ENCODE assay signal across 13 cellular contexts in genomic region chr12:116376354-116377193, GRCh38.
DNase-seq lines count a peak whose midpoint lies in the region; ATAC-seq, FAIRE-seq and TF ChIP-seq lines count a peak whose summit lies in the region.
"Had no signal": no experiment of that assay in that cellular context is flagged by ENCODE, and none has a peak within 500 bp of the region (broad histone marks: within the 10 kb centered on the region; RNA-seq: fewer than 3 reads in every experiment).

No MANE protein-coding gene starts in this region.

- ATAC-seq in PC-3 (peak; percentile 65), sciatic nerve (no peak)

- peak overlapping the region; percentile 83 for H3K27ac ChIP-seq in ACC112 (ENCODE audit: low read depth, low read length)
- peak overlapping the region; percentile 87 for H3K27ac ChIP-seq in PC-3 (ENCODE audit: low read length)
- H3K27ac ChIP-seq: sigmoid colon, stomach had no signal

- no peaks in the 10 kb centered on the region for H3K9me2 ChIP-seq in PC-3 (replicated peaks; ENCODE audit: low read length)

- peak overlapping the region; percentile 22; the same call in 1 of the 2 replicates for H3K4me3 ChIP-seq in ACC112 (ENCODE audit: low read depth, low read length)
- peak overlapping the region; percentile 47 for H3K4me3 ChIP-seq in PC-3 (ENCODE audit: low read length)
- H3K4me3 ChIP-seq: ascending aorta, sigmoid colon, stomach had no signal

- TF ChIP-seq POLR2A in H54 (IDR thresholded peaks at IDR 0.05; ENCODE audit: low read depth, low read length) = no peak

- peak overlapping the region; percentile 16 for H2AFZ ChIP-seq in ACC112 (ENCODE audit: low read length, unreplicated experiment)
- H2AFZ ChIP-seq in PC-3 (ENCODE audit: low read length) = peak overlapping the region; percentile 55

- no peak for TF ChIP-seq CTCF in PC-3 (conservative IDR thresholded peaks at IDR 0.05; ENCODE audit: low read depth, low read length)

- no peaks in the 10 kb centered on the region for H3K79me2 ChIP-seq in ACC112 (ENCODE audit: control insufficient read depth, insufficient read depth, low read length, unreplicated experiment)
- H3K79me2 ChIP-seq in PC-3 (ENCODE audit: low read length) = no peaks in the 10 kb centered on the region

- peak; percentile 37 for DNase-seq in H54 (ENCODE audit: insufficient read length, low spot score)
- DNase-seq in PC-3 = peak; percentile 96
- DNase-seq in fibroblast of peridontal ligament (ENCODE audit: extremely low read depth) = peak; percentile 82
- no peak for DNase-seq in posterior cingulate gyrus
- DNase-seq in sciatic nerve (ENCODE audit: low spot score) = no peak
- DNase-seq in SKM-1 (lab: John Stamatoyannopoulos, UW; ENCODE audit: unreplicated experiment) = no peak
- no peak for DNase-seq in CD1c-positive myeloid dendritic cell (ENCODE audit: extremely low spot score)
- DNase-seq: activated B cell treated with CpG ODN at 0.5 μM for 24 hours, NCI-H446 treated with DMSO at 0.1 percent for 48 hours, sigmoid colon, stomach had no signal

- no peak for FAIRE-seq in H54 (lab: Jason Lieb, UNC)

- H3F3A ChIP-seq in PC-3 (ENCODE audit: low read length, unreplicated experiment) = peaks cover 6% of the 10 kb centered on the region

- H3K4me1 ChIP-seq in ACC112 (ENCODE audit: control insufficient read depth, insufficient read depth, low read length, unreplicated experiment) (peaks cover 28% of the 10 kb centered on the region), PC-3 (ENCODE audit: insufficient read depth, low read length) (peaks cover 30% of the 10 kb centered on the region)

- BruUV-seq in PC-3 (replicated peaks; lab: Mats Ljungman, UMichigan) = no TSS peak

- H3K36me3 ChIP-seq in ACC112 (ENCODE audit: insufficient read depth, low read length) (no peaks in the 10 kb centered on the region), PC-3 (ENCODE audit: low read depth, low read length) (no peaks in the 10 kb centered on the region)
- H3K36me3 ChIP-seq: ascending aorta, sigmoid colon, stomach had no signal

- peak overlapping the region; percentile 77 for H3K4me2 ChIP-seq in PC-3 (ENCODE audit: low read length)

- H3K9ac ChIP-seq in PC-3 (ENCODE audit: low read length) = peak overlapping the region; percentile 48

- intact Hi-C loops in PC-3 (cut with micrococcal nuclease) (loop anchor here (2.0 kb wide), 1 partner anchor 56 kb away; no protein-coding TSS in a partner anchor), posterior cingulate gyrus (cut with DNase I) (no loop called here), sciatic nerve (cut with DNase I) (no loop called here)

- POLR2A ChIA-PET in PC-3 (lab: Charles Lee; ENCODE audit: unreplicated experiment) = interaction anchor here (0.6 kb wide), 1 partner anchor 14 kb away, joined by 7 read pairs; no protein-coding TSS in a partner anchor

- CTCF ChIA-PET in PC-3 (lab: Charles Lee) = no interaction called here

- H3K27me3 ChIP-seq in ACC112 (ENCODE audit: insufficient read depth, low read length) (no peaks in the 10 kb centered on the region), PC-3 (ENCODE audit: low read length) (no peaks in the 10 kb centered on the region)
- H3K27me3 ChIP-seq: ascending aorta, sigmoid colon, stomach had no signal

- no peaks in the 10 kb centered on the region for H3K9me3 ChIP-seq in PC-3 (ENCODE audit: low read length)
- H3K9me3 ChIP-seq: ascending aorta, sigmoid colon, stomach had no signal

- H4K20me1 ChIP-seq in PC-3 (ENCODE audit: low read length) = no peaks in the 10 kb centered on the region

Comparison
In these comparisons a context has a peak if more than half of its experiments do, and no peak if none do; other contexts are left out.
1. DNase-seq: peak in H54 (single experiment), PC-3 (single experiment) and fibroblast of peridontal ligament (single experiment); none in posterior cingulate gyrus (0 of 10), sciatic nerve (single experiment), SKM-1 (single experiment) and CD1c-positive myeloid dendritic cell (single experiment).